Comparison of ENCODE assay signal across 8 cellular contexts in genomic region chr3:44761347-44762169, GRCh38. TPM values are rescaled to one million over a fixed set of nuclear protein-coding genes. Genes with fewer than 3 reads are reported as not detected.
A peak's percentile ranks its signal among the peaks of the same experiment; 100 is the strongest.
DNase-seq lines count a peak whose midpoint lies in the region; ATAC-seq and TF ChIP-seq lines count a peak whose summit lies in the region.

Gene KIAA1143 (minus strand): TSS chr3:44761619. CDS start chr3:44761602, 17 bp downstream.
Gene KIF15 (plus strand): TSS chr3:44761794. CDS start chr3:44761866, 72 bp downstream.

- TF ChIP-seq CTCF in GM06990 (IDR thresholded peaks at IDR 0.05; ENCODE audit: insufficient read depth, low read length, poor library complexity, severe bottlenecking) (peak; percentile 24), SK-N-SH (IDR thresholded peaks at IDR 0.05) (peak; percentile 21; the same call in 1 of the 2 replicates), omental fat pad (IDR thresholded peaks at IDR 0.05) (no peak)

- peaks cover 4% of the 10 kb centered on the region for H3K36me3 ChIP-seq in GM06990 (ENCODE audit: control insufficient read depth, insufficient read depth, low read length)
- peaks cover 2 to 37% of the 10 kb centered on the region in 2 experiments for H3K36me3 ChIP-seq in SK-N-SH (replicated peaks in 1 of 2; ENCODE audit: control insufficient read depth in 1 of 2, insufficient read depth in 2 of 2, low read length in 1 of 2)
- H3K36me3 ChIP-seq in thymus (ENCODE audit: control insufficient read depth, insufficient read depth): peaks cover 15% of the 10 kb centered on the region

- no peaks in the 10 kb centered on the region for H3K27me3 Mint-ChIP-seq in activated naive CD4-positive, alpha-beta T cell treated with anti-CD3 and anti-CD28 coated beads, Interleukin-2, amount 50 U/mL, for 24 hours

- peaks cover 22% of the 10 kb centered on the region for H3K36me3 Mint-ChIP-seq in activated naive CD4-positive, alpha-beta T cell treated with anti-CD3 and anti-CD28 coated beads, Interleukin-2, amount 50 U/mL, for 24 hours

- peak within 1 kb of the TSS; percentile 80 for H3K4me2 ChIP-seq in SK-N-SH

- POLR2A ChIA-PET in SK-N-SH (lab: Yijun Ruan, JAX): interaction anchor here (0.9 to 2.0 kb wide), 5 partner anchors 15 to 214 kb away, joined by 3 to 9 read pairs (median 4); partner anchors contain the start of genes EXOSC7, ZDHHC3, ZNF501 and ZNF502

- ATAC-seq in HG02588 (IDR thresholded peaks at IDR 0.05; ENCODE audit: unreplicated experiment) (peak; percentile 86), omental fat pad (ENCODE audit: low FRiP score) (peak; percentile 99)

- peak within 1 kb of the TSS; percentile 67 for H3K9ac ChIP-seq in SK-N-SH

- DNase-seq in GM06990 (ENCODE audit: extremely low read depth, insufficient read length) (peak; percentile 96), NCI-H1048 (lab: John Stamatoyannopoulos, UW) (peak; percentile 94), SK-N-SH (peak; percentile 91), glomerular endothelial cell (ENCODE audit: extremely low read depth, low read depth, low spot score) (peak; percentile 72), omental fat pad (ENCODE audit: low spot score) (peak; percentile 98)

- H3K9me3 Mint-ChIP-seq in activated naive CD4-positive, alpha-beta T cell treated with anti-CD3 and anti-CD28 coated beads, Interleukin-2, amount 50 U/mL, for 24 hours: peaks cover 9% of the 10 kb centered on the region

- peak within 1 kb of the TSS; percentile 97 for H3K4me3 ChIP-seq in GM06990 (replicated peaks; ENCODE audit: low read depth, low read length)
- H3K4me3 ChIP-seq in SK-N-SH (ENCODE audit: low read depth in 2 of 2, low read length in 1 of 2): peak within 1 kb of the TSS; percentile 84 to 88
- peak within 1 kb of the TSS; percentile 81 for H3K4me3 ChIP-seq in thymus (ENCODE audit: low read length)

- no peaks in the 10 kb centered on the region for H3K9me2 ChIP-seq in SK-N-SH

- H4K20me1 ChIP-seq in SK-N-SH (ENCODE audit: insufficient read depth): no peaks in the 10 kb centered on the region

- no peak for TF ChIP-seq RAD21 in SK-N-SH (IDR thresholded peaks at IDR 0.05; ENCODE audit: low read length)

- H3K27ac Mint-ChIP-seq in activated naive CD4-positive, alpha-beta T cell treated with anti-CD3 and anti-CD28 coated beads, Interleukin-2, amount 50 U/mL, for 24 hours: peak within 1 kb of the TSS; percentile 95

- H3K9me3 ChIP-seq in SK-N-SH (peaks cover 13% of the 10 kb centered on the region; the same call in 1 of the 2 replicates), thymus (ENCODE audit: control insufficient read depth) (peaks cover 3% of the 10 kb centered on the region)

- WGBS in SK-N-SH (ENCODE audit: low lambda C conversion rate): 1% methylated on average over 39 of the region's 70 CpGs
- WGBS in thymus: under 1% methylated on average over 70 of the region's 70 CpGs

- TF ChIP-seq EP300 in SK-N-SH (IDR thresholded peaks at IDR 0.05; ENCODE audit: borderline replicate concordance in 1 of 2, low read depth in 1 of 2, low read length in 1 of 2): peak in 1 of 2 experiments; percentile 46; a peak in 1 of 4 replicates

- H3K4me3 Mint-ChIP-seq in activated naive CD4-positive, alpha-beta T cell treated with anti-CD3 and anti-CD28 coated beads, Interleukin-2, amount 50 U/mL, for 24 hours: peak within 1 kb of the TSS; percentile 91

- CTCF ChIA-PET in SK-N-SH (lab: Yijun Ruan, JAX): interaction anchor here (0.6 to 1.9 kb wide), 4 partner anchors 11 to 235 kb away, joined by 3 to 7 read pairs (median 3); no protein-coding TSS in a partner anchor

- H2AFZ ChIP-seq in SK-N-SH (ENCODE audit: low read depth): peak within 1 kb of the TSS; percentile 87

- H3K27me3 ChIP-seq in GM06990 (replicated peaks; ENCODE audit: control insufficient read depth, insufficient read depth, low read length): no peaks in the 10 kb centered on the region
- no peaks in the 10 kb centered on the region for H3K27me3 ChIP-seq in SK-N-SH (ENCODE audit: insufficient read depth)
- no peaks in the 10 kb centered on the region for H3K27me3 ChIP-seq in thymus (ENCODE audit: control insufficient read depth, insufficient read depth)

- peaks cover 88% of the 10 kb centered on the region for H3K79me2 ChIP-seq in SK-N-SH (ENCODE audit: insufficient read depth)

- H3K4me1 ChIP-seq in SK-N-SH (ENCODE audit: control insufficient read depth in 1 of 2, insufficient read depth in 2 of 2, low read depth in 1 of 2, low read length in 1 of 2): peaks cover 0 to 2% of the 10 kb centered on the region in 2 experiments; a peak in 1 of 4 replicates
- peaks cover 4% of the 10 kb centered on the region for H3K4me1 ChIP-seq in thymus (ENCODE audit: control insufficient read depth, insufficient read depth, low read length)

- H3K27ac ChIP-seq in SK-N-SH (ENCODE audit: low read depth in 2 of 2, low read length in 1 of 2) (peak within 1 kb of the TSS; percentile 55 to 77), thymus (ENCODE audit: low read depth) (peak within 1 kb of the TSS; percentile 86)

- H3F3A ChIP-seq in SK-N-SH (replicated peaks; ENCODE audit: insufficient read depth): peaks cover 7% of the 10 kb centered on the region

- peaks cover 30% of the 10 kb centered on the region for H3K4me1 Mint-ChIP-seq in activated naive CD4-positive, alpha-beta T cell treated with anti-CD3 and anti-CD28 coated beads, Interleukin-2, amount 50 U/mL, for 24 hours

TF ChIP-seq in SK-N-SH, 30 proteins besides CTCF, POLR2A, EP300 and RAD21 (continues in another document):
- TF ChIP-seq, protein P1, sequence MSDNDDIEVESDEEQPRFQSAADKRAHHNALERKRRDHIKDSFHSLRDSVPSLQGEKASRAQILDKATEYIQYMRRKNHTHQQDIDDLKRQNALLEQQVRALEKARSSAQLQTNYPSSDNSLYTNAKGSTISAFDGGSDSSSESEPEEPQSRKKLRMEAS (IDR thresholded peaks at IDR 0.05; ENCODE audit: low read depth): peak; percentile 98
- peak; percentile 49; the same call in 1 of the 2 replicates for TF ChIP-seq FOSL2 (IDR thresholded peaks at IDR 0.05; ENCODE audit: borderline replicate concordance, low read depth)
- peak; percentile 99 for TF ChIP-seq SIN3A (IDR thresholded peaks at IDR 0.05; ENCODE audit: borderline replicate concordance, low read depth, low read length)
- TF ChIP-seq IRF3 (IDR thresholded peaks at IDR 0.05; ENCODE audit: low read depth, low read length): no peak
- TF ChIP-seq EZH2phosphoT487 (IDR thresholded peaks at IDR 0.05; ENCODE audit: borderline replicate concordance, low read depth): no peak
- no peak for TF ChIP-seq JUND (IDR thresholded peaks at IDR 0.05)
- TF ChIP-seq NFIC (IDR thresholded peaks at IDR 0.05; ENCODE audit: borderline replicate concordance): 0 out of 2 replicates have a peak, but pooled peaks have one; percentile 12
- peak; percentile 64 for TF ChIP-seq GABPA (IDR thresholded peaks at IDR 0.05; ENCODE audit: low read depth)
- TF ChIP-seq MEF2A (IDR thresholded peaks at IDR 0.05; ENCODE audit: borderline replicate concordance, low read depth): no peak
- no peak for TF ChIP-seq RFX5 (IDR thresholded peaks at IDR 0.05; ENCODE audit: low read length)
- peak; percentile 94 for TF ChIP-seq CHD2 (IDR thresholded peaks at IDR 0.05; ENCODE audit: low read length, partially characterized antibody)
- TF ChIP-seq RCOR1 (IDR thresholded peaks at IDR 0.05; ENCODE audit: low read length): peak; percentile 9; the same call in 1 of the 2 replicates
- TF ChIP-seq TAF1 (IDR thresholded peaks at IDR 0.05; ENCODE audit: borderline replicate concordance, low read depth, low read length): peak; percentile 70; the same call in 1 of the 2 replicates
- TF ChIP-seq ZBTB33 (IDR thresholded peaks at IDR 0.05; ENCODE audit: borderline replicate concordance, low read depth): peak; percentile 63; the same call in 1 of the 2 replicates

RNA-seq across cellular contexts. Expression of gene KIAA1143, which starts in this region (rescaled TPM):
- 5.6 and 7.8 TPM in 2 replicates for polyA plus RNA-seq in SK-N-SH (2012; rRNA removed)
- 9.3 and 9.8 TPM in 2 replicates for polyA plus RNA-seq in SK-N-SH (2012; cell fraction: cytosol; rRNA removed)
- 1.9 and 3.4 TPM in 2 replicates for polyA plus RNA-seq in SK-N-SH (2012; cell fraction: nucleus; rRNA removed)
- total RNA-seq in glomerular endothelial cell: 16.7 and 18.1 TPM in 2 replicates
- total RNA-seq in omental fat pad: 10 to 100 TPM; 16.8 to 26.0 (median 20.7) TPM
- polyA plus RNA-seq in thymus: 23.0 TPM

RNA-seq across cellular contexts. Expression of gene KIF15, which starts in this region (rescaled TPM):
- polyA plus RNA-seq in SK-N-SH (2012; rRNA removed): 2.1 and 2.3 TPM in 2 replicates
- polyA plus RNA-seq in SK-N-SH (2012; cell fraction: cytosol; rRNA removed): 2.8 and 3.6 TPM in 2 replicates
- 0.99 and 2.3 TPM in 2 replicates for polyA plus RNA-seq in SK-N-SH (2012; cell fraction: nucleus; rRNA removed)
- total RNA-seq in glomerular endothelial cell: 0.92 and 3.7 TPM in 2 replicates
- 1 to 10 TPM in 2 of 4 donors, under 1 TPM in 2; 0.44 to 1.7 (median 1.1) TPM for total RNA-seq in omental fat pad
- polyA plus RNA-seq in thymus: 3.6 TPM

Comparison
In these comparisons a context has a peak if more than half of its experiments do, and no peak if none do; other contexts are left out.
1. Peak in every context shown above with its lines: DNase-seq, ATAC-seq, H3K4me3 ChIP-seq and H3K27ac ChIP-seq.
2. CTCF ChIP-seq: peak in GM06990 (single experiment) and SK-N-SH (single experiment); none in omental fat pad (0 of 3).